ENCODE assay signal across 28 cellular contexts in genomic region chr1:23090056-23090455, GRCh38.
"Had no signal": no experiment of that assay in that cellular context is flagged by ENCODE, and none has a peak within 500 bp of the region (broad histone marks: within the 10 kb centered on the region; RNA-seq: fewer than 3 reads in every experiment).

No MANE protein-coding gene starts in this region.

- H3K4me3 ChIP-seq: neural progenitor cell, ovary, psoas muscle, right lobe of liver, sigmoid colon, stomach, thoracic aorta, thyroid gland, tibial nerve, upper lobe of right lung, uterus had no signal

- H3K79me2 ChIP-seq: parathyroid adenoma had no signal

- H3K4me2 ChIP-seq: neural progenitor cell had no signal

- H3K27ac ChIP-seq: neural progenitor cell, ovary, parathyroid adenoma, psoas muscle, right lobe of liver, sigmoid colon, stomach, thoracic aorta, thyroid gland, tibial nerve, upper lobe of right lung, uterus had no signal

- H3K4me1 ChIP-seq: neural progenitor cell, parathyroid adenoma, psoas muscle, right lobe of liver, sigmoid colon, stomach, thyroid gland, tibial nerve, upper lobe of right lung, uterus had no signal

- DNase-seq: natural killer cell; occipital lobe; ovary; posterior cingulate gyrus; psoas muscle; right cardiac atrium; right lobe of liver; sigmoid colon; small intestine; stimulated activated CD4-positive, alpha-beta T cell treated with anti-CD3 and anti-CD28 coated beads, Interleukin-15, amount 100 ng/mL, for 24 hours; stimulated activated CD4-positive, alpha-beta T cell treated with anti-CD3 and anti-CD28 coated beads, Interleukin-2, amount 100 ng/mL, for 24 hours; stimulated activated CD4-positive, alpha-beta T cell treated with anti-CD3 and anti-CD28 coated beads, Interleukin-2, amount 100 ng/mL, for 48 hours; stimulated activated CD4-positive, alpha-beta T cell treated with anti-CD3 and anti-CD28 coated beads, Interleukin-4, amount 100 ng/mL, for 24 hours; stimulated activated naive B cell treated with anti-CD40 and anti-IgM and Interleukin-4, amounts not matched to agents 10 μg/mL and 1 μg/mL and 100 μg/mL, for 72 hours; stimulated activated naive CD4-positive, alpha-beta T cell treated with Interleukin-2 at 50 U/mL for 16 hours; stomach; thyroid gland; upper lobe of right lung; uterus had no signal

- H3K4me3 Mint-ChIP-seq: natural killer cell; nephron; neural progenitor cell; stimulated activated effector memory CD8-positive, alpha-beta T cell treated with anti-CD3 and anti-CD28 coated beads, Interleukin-12 subunit alpha, Interleukin-12 subunit beta, amount 100 ng/mL, for 72 hours; stimulated activated naive B cell treated with anti-CD40 and anti-IgM and Interleukin-4, amounts not matched to agents 10 μg/mL and 1 μg/mL and 100 μg/mL, for 72 hours; stimulated activated naive CD8-positive, alpha-beta T cell treated with anti-CD3 and anti-CD28 coated beads, Interleukin-15, Interleukin-2, amounts not matched to agents 100 ng/mL and 50 ng/mL, for 24 hours; type B pancreatic cell had no signal

- H2AFZ ChIP-seq: neural progenitor cell, parathyroid adenoma had no signal

- H3K9ac ChIP-seq: neural progenitor cell, parathyroid adenoma had no signal

- H3K4me1 Mint-ChIP-seq: stimulated activated effector memory CD8-positive, alpha-beta T cell treated with anti-CD3 and anti-CD28 coated beads, Interleukin-12 subunit alpha, Interleukin-12 subunit beta, amount 100 ng/mL, for 72 hours had no signal

- H3K27ac Mint-ChIP-seq: natural killer cell; nephron; neural progenitor cell; progenitor cell of endocrine pancreas; stimulated activated naive B cell treated with anti-CD40 and anti-IgM and Interleukin-4, amounts not matched to agents 10 μg/mL and 1 μg/mL and 100 μg/mL, for 72 hours; stimulated activated naive CD8-positive, alpha-beta T cell treated with anti-CD3 and anti-CD28 coated beads, Interleukin-15, Interleukin-2, amounts not matched to agents 100 ng/mL and 50 ng/mL, for 24 hours; type B pancreatic cell had no signal

- H3K9me3 Mint-ChIP-seq: natural killer cell; nephron; neural progenitor cell; stimulated activated effector memory CD8-positive, alpha-beta T cell treated with anti-CD3 and anti-CD28 coated beads, Interleukin-12 subunit alpha, Interleukin-12 subunit beta, amount 100 ng/mL, for 72 hours; stimulated activated naive B cell treated with anti-CD40 and anti-IgM and Interleukin-4, amounts not matched to agents 10 μg/mL and 1 μg/mL and 100 μg/mL, for 72 hours; stimulated activated naive CD8-positive, alpha-beta T cell treated with anti-CD3 and anti-CD28 coated beads, Interleukin-15, Interleukin-2, amounts not matched to agents 100 ng/mL and 50 ng/mL, for 24 hours; type B pancreatic cell had no signal

- H3K36me3 ChIP-seq: neural progenitor cell, ovary, uterus had no signal

- H3K27me3 Mint-ChIP-seq: progenitor cell of endocrine pancreas; stimulated activated naive B cell treated with anti-CD40 and anti-IgM and Interleukin-4, amounts not matched to agents 10 μg/mL and 1 μg/mL and 100 μg/mL, for 72 hours; stimulated activated naive CD8-positive, alpha-beta T cell treated with anti-CD3 and anti-CD28 coated beads, Interleukin-15, Interleukin-2, amounts not matched to agents 100 ng/mL and 50 ng/mL, for 24 hours; type B pancreatic cell had no signal

- ATAC-seq: natural killer cell; psoas muscle; right cardiac atrium; right lobe of liver; stimulated activated effector memory CD8-positive, alpha-beta T cell treated with anti-CD3 and anti-CD28 coated beads, Interleukin-12 subunit alpha, Interleukin-12 subunit beta, amount 100 ng/mL, for 72 hours; stimulated activated naive B cell treated with anti-CD40 and anti-IgM and Interleukin-4, amounts not matched to agents 10 μg/mL and 1 μg/mL and 100 μg/mL, for 72 hours; upper lobe of right lung had no signal

- H3K27me3 ChIP-seq: neural progenitor cell, ovary, right lobe of liver, sigmoid colon, stomach, thyroid gland, tibial nerve, upper lobe of right lung, uterus had no signal

- H3K9me3 ChIP-seq: ovary, psoas muscle, right lobe of liver, sigmoid colon, stomach, thoracic aorta, thyroid gland, tibial nerve, upper lobe of right lung, uterus had no signal

- FAIRE-seq: small intestine had no signal
